Comparison of ENCODE assay signal across 10 cellular contexts in genomic region chrX:48002929-48003328, GRCh38. TPM values are rescaled to one million over a fixed set of nuclear protein-coding genes. Genes with fewer than 3 reads are reported as not detected.
A peak's percentile ranks its signal among the peaks of the same experiment; 100 is the strongest.
DNase-seq lines count a peak whose midpoint lies in the region; ATAC-seq and TF ChIP-seq lines count a peak whose summit lies in the region.
"Had no signal": no experiment of that assay in that cellular context is flagged by ENCODE, and none has a peak within 500 bp of the region (broad histone marks: within the 10 kb centered on the region; RNA-seq: fewer than 3 reads in every experiment).

No MANE protein-coding gene starts in this region.

- H3K4me1 ChIP-seq in NT2/D1 (ENCODE audit: insufficient read depth, insufficient read length): no peaks in the 10 kb centered on the region
- H3K4me1 ChIP-seq in osteoblast (ENCODE audit: insufficient read depth, low read length): no peaks in the 10 kb centered on the region

- no peak for DNase-seq in CD4-positive, alpha-beta T cell
- DNase-seq in NT2/D1 (ENCODE audit: low read depth, low spot score) (no peak), osteoblast (ENCODE audit: insufficient read length, low spot score, missing footprints) (no peak), nucleus accumbens (lab: John Stamatoyannopoulos, UW) (no peak), activated gamma-delta T cell treated with Interleukin-2 at 50 U/mL for 16 hours (no peak), NOMO-1 treated with DMSO at 0.1 percent for 48 hours (lab: John Stamatoyannopoulos, UW; ENCODE audit: unreplicated experiment) (no peak)
- no peak for DNase-seq in effector memory CD8-positive, alpha-beta T cell
- DNase-seq: NCI-H526 treated with DMSO at 0.1 percent for 48 hours had no signal

- H3K4me3 ChIP-seq in NT2/D1 (ENCODE audit: insufficient read length, low read depth) (peak overlapping the region; percentile 89), osteoblast (ENCODE audit: insufficient read depth, low read length) (peak overlapping the region; percentile 88)

- no peaks in the 10 kb centered on the region for H3K27me3 Mint-ChIP-seq in CD4-positive, alpha-beta T cell
- H3K27me3 Mint-ChIP-seq in effector memory CD8-positive, alpha-beta T cell: no peaks in the 10 kb centered on the region

- H3K79me2 ChIP-seq in osteoblast (ENCODE audit: insufficient read depth, low read length): peaks cover 9% of the 10 kb centered on the region

- H3K9me3 ChIP-seq in CD4-positive, alpha-beta T cell (ENCODE audit: control insufficient read depth, low read length): no peaks in the 10 kb centered on the region
- H3K9me3 ChIP-seq in NT2/D1 (ENCODE audit: insufficient read depth, low read length) (no peaks in the 10 kb centered on the region), osteoblast (ENCODE audit: low read depth, low read length) (no peaks in the 10 kb centered on the region)

- no peak overlapping the region for H3K27ac ChIP-seq in CD4-positive, alpha-beta T cell (ENCODE audit: low read depth, low read length)
- no peak overlapping the region for H3K27ac ChIP-seq in osteoblast (ENCODE audit: low read depth, low read length)

- POLR2A ChIA-PET in CD4-positive, alpha-beta T cell (lab: Charles Lee): interaction anchor here (1.4 kb wide), 1 partner anchor 18 kb away, joined by 3 read pairs; no protein-coding TSS in a partner anchor

- CTCF ChIA-PET in CD4-positive, alpha-beta T cell (lab: Charles Lee): no interaction called here

- H3K4me3 Mint-ChIP-seq in CD4-positive, alpha-beta T cell: peak overlapping the region; percentile 96
- H3K4me3 Mint-ChIP-seq in effector memory CD8-positive, alpha-beta T cell: peak overlapping the region; percentile 91 to 98

- H3K36me3 ChIP-seq in NT2/D1 (ENCODE audit: insufficient read depth, insufficient read length, low read length) (peaks cover 25% of the 10 kb centered on the region), osteoblast (ENCODE audit: insufficient read depth, low read length) (no peaks in the 10 kb centered on the region)

- no peak overlapping the region for H3K9ac ChIP-seq in NT2/D1 (ENCODE audit: insufficient read length, low read depth)

- peaks cover 39% of the 10 kb centered on the region for H3K36me3 Mint-ChIP-seq in CD4-positive, alpha-beta T cell (ENCODE audit: low read depth)
- H3K36me3 Mint-ChIP-seq in effector memory CD8-positive, alpha-beta T cell (ENCODE audit: insufficient read depth): peaks cover 9% of the 10 kb centered on the region

- TF ChIP-seq CTCF in CD4-positive, alpha-beta T cell (IDR thresholded peaks at IDR 0.05): no peak
- TF ChIP-seq CTCF in osteoblast (IDR thresholded peaks at IDR 0.05; ENCODE audit: extremely low read depth, low read depth, low read length): no peak

- no peaks in the 10 kb centered on the region for H3K9me3 Mint-ChIP-seq in CD4-positive, alpha-beta T cell
- no peaks in the 10 kb centered on the region for H3K9me3 Mint-ChIP-seq in effector memory CD8-positive, alpha-beta T cell

- peak overlapping the region; percentile 83 for H3K4me2 ChIP-seq in osteoblast (ENCODE audit: insufficient read depth, low read length)

- peaks cover 37% of the 10 kb centered on the region for H3K4me1 Mint-ChIP-seq in CD4-positive, alpha-beta T cell (ENCODE audit: low read depth)
- peaks cover 7 to 18% of the 10 kb centered on the region in 2 donors for H3K4me1 Mint-ChIP-seq in effector memory CD8-positive, alpha-beta T cell (ENCODE audit: low read depth in 2 of 2)

- no peaks in the 10 kb centered on the region for H4K20me1 ChIP-seq in osteoblast (ENCODE audit: insufficient read depth, low read length)

- no peaks in the 10 kb centered on the region for H3K27me3 ChIP-seq in CD4-positive, alpha-beta T cell (ENCODE audit: control insufficient read depth, insufficient read depth, low read length)
- H3K27me3 ChIP-seq in NT2/D1 (ENCODE audit: insufficient read depth, insufficient read length): no peaks in the 10 kb centered on the region
- H3K27me3 ChIP-seq in osteoblast (ENCODE audit: insufficient read depth, low read length): no peaks in the 10 kb centered on the region

- no peak overlapping the region for H2AFZ ChIP-seq in osteoblast (ENCODE audit: low read length)

- no peak for ATAC-seq in CD4-positive, alpha-beta T cell (ENCODE audit: poor library complexity)
- no peak for ATAC-seq in effector memory CD8-positive, alpha-beta T cell (replicated peaks)
- no peak for ATAC-seq in HG03442 (IDR thresholded peaks at IDR 0.05; ENCODE audit: unreplicated experiment)

- intact Hi-C loops in CD4-positive, alpha-beta T cell (cut with DNase I, micrococcal nuclease): no loop called here

- H3K27ac Mint-ChIP-seq in CD4-positive, alpha-beta T cell: peak overlapping the region; percentile 87
- peak overlapping the region; percentile 96 to 98 for H3K27ac Mint-ChIP-seq in effector memory CD8-positive, alpha-beta T cell

RNA-seq across cellular contexts. Expression of gene ZNF182, which starts 0.9 kb away (rescaled TPM):
- total RNA-seq in CD4-positive, alpha-beta T cell: 1 to 10 TPM; 4.8 to 5.0 TPM
- total RNA-seq in osteoblast: 4.1 and 4.3 TPM in 2 replicates

RNA-seq across cellular contexts. Expression of gene SPACA5, which starts 3.9 kb away (rescaled TPM):
- not detected for total RNA-seq in CD4-positive, alpha-beta T cell
- total RNA-seq in osteoblast: not detected in 2 replicates
- total RNA-seq: posterior vena cava had no signal
